31 cellular contexts compared by ENCODE assay signal in genomic region chr10:127151541-127151940, GRCh38. TPM values are rescaled to one million over a fixed set of nuclear protein-coding genes. Genes with fewer than 3 reads are reported as not detected.
DNase-seq lines count a peak whose midpoint lies in the region; ATAC-seq, FAIRE-seq and TF ChIP-seq lines count a peak whose summit lies in the region.
"Had no signal": no experiment of that assay in that cellular context is flagged by ENCODE, and none has a peak within 500 bp of the region (broad histone marks: within the 10 kb centered on the region; RNA-seq: fewer than 3 reads in every experiment).

No MANE protein-coding gene starts in this region.

- no peak for TF ChIP-seq RAD21 in HepG2 (CRISPR knock-in tag; IDR thresholded peaks at IDR 0.05)

- H3K4me1 ChIP-seq in mesenchymal stem cell (ENCODE audit: control insufficient read depth, insufficient read depth, low read depth, low read length): peaks cover 19% of the 10 kb centered on the region
- no peaks in the 10 kb centered on the region for H3K4me1 ChIP-seq in right cardiac atrium (ENCODE audit: control insufficient read depth, insufficient read depth, low read length)
- H3K4me1 ChIP-seq in CD4-positive, alpha-beta memory T cell (ENCODE audit: insufficient read depth, low read length): no peaks in the 10 kb centered on the region
- 0 out of 2 replicates have a peak, but pooled peaks cover 5% of the 10 kb centered on the region for H3K4me1 ChIP-seq in HepG2 (ENCODE audit: insufficient read depth, low read length)
- H3K4me1 ChIP-seq: BE2C had no signal

- H3K36me3 ChIP-seq in mesenchymal stem cell (ENCODE audit: control insufficient read depth in 1 of 2, insufficient read depth in 2 of 2, low read depth in 1 of 2, low read length in 2 of 2) (peaks cover 0 to 4% of the 10 kb centered on the region in 2 experiments), HepG2 (replicated peaks in 1 of 2; ENCODE audit: control insufficient read depth in 1 of 2, insufficient read depth in 2 of 2, low read length in 2 of 2) (0 out of 5 replicates have a peak, but pooled peaks cover 0 to 3% of the 10 kb centered on the region in 2 experiments)
- H3K36me3 ChIP-seq in CD4-positive, alpha-beta memory T cell (ENCODE audit: insufficient read depth, low read length): no peaks in the 10 kb centered on the region
- H3K36me3 ChIP-seq: BE2C, brain microvascular endothelial cell, upper lobe of right lung had no signal

- H2BK12ac ChIP-seq in mesenchymal stem cell (ENCODE audit: low read length in 2 of 2): peak overlapping the region; percentile 56 to 87

- H3K4me1 Mint-ChIP-seq in CD4-positive, alpha-beta memory T cell: no peaks in the 10 kb centered on the region
- H3K4me1 Mint-ChIP-seq: memory B cell; naive B cell; stimulated activated effector memory CD8-positive, alpha-beta T cell treated with anti-CD3 and anti-CD28 coated beads, Interleukin-12 subunit alpha, Interleukin-12 subunit beta, amount 100 ng/mL, for 72 hours had no signal

- H3K27ac Mint-ChIP-seq in CD4-positive, alpha-beta memory T cell: no peak overlapping the region
- H3K27ac Mint-ChIP-seq: activated CD8-positive, alpha-beta T cell treated with anti-CD3 and anti-CD28 coated beads, Interleukin-2, amount 10 ng/mL, durations not matched to agents 7 days and 5 days; activated naive CD8-positive, alpha-beta T cell treated with anti-CD3 and anti-CD28 coated beads, Interleukin-2, amount 50 U/mL, for 24 hours; memory B cell; naive B cell; stimulated activated effector memory CD8-positive, alpha-beta T cell treated with anti-CD3 and anti-CD28 coated beads, Interleukin-12 subunit alpha, Interleukin-12 subunit beta, amount 100 ng/mL, for 72 hours had no signal

- 52% methylated on average over 10 of the region's 10 CpGs for WGBS in mesenchymal stem cell
- WGBS in right cardiac atrium: 94% methylated on average over 10 of the region's 10 CpGs
- WGBS in HepG2 (ENCODE audit: low lambda C conversion rate): 97% methylated on average over 10 of the region's 10 CpGs

- H3K9me3 ChIP-seq in mesenchymal stem cell (ENCODE audit: control insufficient read depth, low read length): no peaks in the 10 kb centered on the region
- H3K9me3 ChIP-seq in right cardiac atrium (ENCODE audit: control insufficient read depth, low read length): no peaks in the 10 kb centered on the region
- H3K9me3 ChIP-seq in CD4-positive, alpha-beta memory T cell (ENCODE audit: control insufficient read depth in 1 of 2, low read length in 2 of 2): no peaks in the 10 kb centered on the region
- no peaks in the 10 kb centered on the region for H3K9me3 ChIP-seq in HepG2 (ENCODE audit: low read length)
- H3K9me3 ChIP-seq: BE2C, upper lobe of right lung had no signal

- no peaks in the 10 kb centered on the region for H4K20me1 ChIP-seq in HepG2 (ENCODE audit: insufficient read depth, low read length)

- H3K4me3 ChIP-seq in mesenchymal stem cell (ENCODE audit: insufficient read depth in 1 of 2, low read depth in 1 of 2, low read length in 2 of 2): no peak overlapping the region
- H3K4me3 ChIP-seq in right cardiac atrium (ENCODE audit: low read length): no peak overlapping the region
- H3K4me3 ChIP-seq in CD4-positive, alpha-beta memory T cell (ENCODE audit: low read length in 2 of 2): no peak overlapping the region
- no peak overlapping the region for H3K4me3 ChIP-seq in HepG2 (replicated peaks in 1 of 3; ENCODE audit: insufficient read depth in 1 of 3, low read depth in 2 of 3, low read length in 3 of 3)
- H3K4me3 ChIP-seq: coronary artery, GM23338, smooth muscle cell, upper lobe of right lung had no signal

- H3K23ac ChIP-seq in mesenchymal stem cell (ENCODE audit: low read length in 2 of 2): no peak overlapping the region

- H3K4me2 ChIP-seq in mesenchymal stem cell (ENCODE audit: low read length, poor library complexity, severe bottlenecking) (no peak overlapping the region), HepG2 (ENCODE audit: low read depth, low read length) (no peak overlapping the region)
- H3K4me2 ChIP-seq: GM23338, smooth muscle cell had no signal

- H3K27ac ChIP-seq in caudate nucleus (ENCODE audit: low read depth, low read length): peak overlapping the region; percentile 6
- H3K27ac ChIP-seq in mesenchymal stem cell (ENCODE audit: low read length, poor library complexity, severe bottlenecking): no peak overlapping the region
- no peak overlapping the region for H3K27ac ChIP-seq in right cardiac atrium (ENCODE audit: low read length)
- no peak overlapping the region for H3K27ac ChIP-seq in CD4-positive, alpha-beta memory T cell (ENCODE audit: low read depth, low read length)
- H3K27ac ChIP-seq in HepG2 (ENCODE audit: extremely low read length, insufficient read depth, low read length): no peak overlapping the region
- H3K27ac ChIP-seq: brain microvascular endothelial cell, coronary artery, upper lobe of right lung had no signal

- intact Hi-C loops in right cardiac atrium (cut with DNase I) (no loop called here), HepG2 (cut with micrococcal nuclease; ENCODE audit: unreplicated experiment) (no loop called here)
- intact Hi-C loops in CD4-positive, alpha-beta memory T cell (cut with micrococcal nuclease): no loop called here

- H3K27me3 ChIP-seq in mesenchymal stem cell (ENCODE audit: control insufficient read depth in 1 of 2, insufficient read depth in 1 of 2, low read length in 2 of 2) (no peaks in the 10 kb centered on the region), right cardiac atrium (ENCODE audit: control insufficient read depth, insufficient read depth) (no peaks in the 10 kb centered on the region), HepG2 (ENCODE audit: control insufficient read depth in 1 of 2, insufficient read depth in 2 of 2, low read length in 2 of 2) (no peaks in the 10 kb centered on the region)
- H3K27me3 ChIP-seq in CD4-positive, alpha-beta memory T cell (ENCODE audit: insufficient read depth, low read length): no peaks in the 10 kb centered on the region
- H3K27me3 ChIP-seq: BE2C, brain microvascular endothelial cell, upper lobe of right lung had no signal

- peaks cover 14% of the 10 kb centered on the region for H3K79me1 ChIP-seq in mesenchymal stem cell (replicated peaks; ENCODE audit: low read length, poor library complexity, severe bottlenecking)

- no peak overlapping the region for H4K91ac ChIP-seq in mesenchymal stem cell (ENCODE audit: low read length)

- no peaks in the 10 kb centered on the region for H3K9me3 Mint-ChIP-seq in CD4-positive, alpha-beta memory T cell
- H3K9me3 Mint-ChIP-seq: GM23338; memory B cell; naive B cell; stimulated activated effector memory CD8-positive, alpha-beta T cell treated with anti-CD3 and anti-CD28 coated beads, Interleukin-12 subunit alpha, Interleukin-12 subunit beta, amount 100 ng/mL, for 72 hours had no signal

- H3K18ac ChIP-seq in mesenchymal stem cell (ENCODE audit: low read depth in 1 of 2, low read length in 2 of 2): peak overlapping the region in 1 of 2 experiments; percentile 45

- H2BK15ac ChIP-seq in mesenchymal stem cell (ENCODE audit: low read depth, poor library complexity, severe bottlenecking): no peak overlapping the region

- no peak for FAIRE-seq in HepG2 (lab: Jason Lieb, UNC)

- BruUV-seq in HepG2 (replicated peaks; lab: Mats Ljungman, UMichigan): no TSS peak

- H2BK120ac ChIP-seq in mesenchymal stem cell (ENCODE audit: low read depth, low read length): no peak overlapping the region

- no peak overlapping the region for H2BK5ac ChIP-seq in mesenchymal stem cell (ENCODE audit: low read depth, low read length, poor library complexity, severe bottlenecking)

- no peak overlapping the region for H3K14ac ChIP-seq in mesenchymal stem cell (ENCODE audit: low read length in 2 of 2)

- H3K9ac ChIP-seq in mesenchymal stem cell (ENCODE audit: low read length): no peak overlapping the region
- H3K9ac ChIP-seq in HepG2 (ENCODE audit: insufficient read depth, low read depth, low read length): no peak overlapping the region

- no peak overlapping the region for H3K4me3 Mint-ChIP-seq in CD4-positive, alpha-beta memory T cell
- H3K4me3 Mint-ChIP-seq: activated CD8-positive, alpha-beta T cell treated with anti-CD3 and anti-CD28 coated beads, Interleukin-2, amount 10 ng/mL, durations not matched to agents 7 days and 5 days; activated naive CD8-positive, alpha-beta T cell treated with anti-CD3 and anti-CD28 coated beads, Interleukin-2, amount 50 U/mL, for 24 hours; GM23338; memory B cell; naive B cell; stimulated activated effector memory CD8-positive, alpha-beta T cell treated with anti-CD3 and anti-CD28 coated beads, Interleukin-12 subunit alpha, Interleukin-12 subunit beta, amount 100 ng/mL, for 72 hours had no signal

- CTCF ChIA-PET in CD4-positive, alpha-beta memory T cell (lab: Charles Lee; ENCODE audit: partially characterized antibody): no interaction called here
- CTCF ChIA-PET in HepG2 (lab: Yijun Ruan, JAX; ENCODE audit: low intra/inter-chr PET ratio, low total read pairs): no interaction called here

- POLR2A ChIA-PET in CD4-positive, alpha-beta memory T cell (lab: Charles Lee; ENCODE audit: partially characterized antibody): no interaction called here
- POLR2A ChIA-PET in HepG2 (lab: Yijun Ruan, JAX): no interaction called here

- no peaks in the 10 kb centered on the region for H3K27me3 Mint-ChIP-seq in CD4-positive, alpha-beta memory T cell
- H3K27me3 Mint-ChIP-seq: activated naive CD8-positive, alpha-beta T cell treated with anti-CD3 and anti-CD28 coated beads, Interleukin-2, amount 50 U/mL, for 24 hours; memory B cell had no signal

- in situ Hi-C loops in ACHN (cut with HindIII; ENCODE audit: low pct_ligation_motif_present, low pct_unique_long_range_greater_than_20kb, low sequenced_read_pairs) (no loop called here), HepG2 (cut with HindIII; ENCODE audit: extremely low pct_ligation_motif_present, low pct_unique_long_range_greater_than_20kb) (no loop called here)

- H3K79me2 ChIP-seq in HepG2 (ENCODE audit: insufficient read depth, low read length): no peaks in the 10 kb centered on the region

- ATAC-seq in right cardiac atrium (no peak), HG03520 (IDR thresholded peaks at IDR 0.05; ENCODE audit: unreplicated experiment) (no peak), HepG2 (no peak)
- ATAC-seq: activated CD8-positive, alpha-beta T cell treated with anti-CD3 and anti-CD28 coated beads, Interleukin-2, amount 10 ng/mL, durations not matched to agents 7 days and 5 days; activated naive CD8-positive, alpha-beta T cell treated with anti-CD3 and anti-CD28 coated beads, Interleukin-2, amount 50 U/mL, for 24 hours; stimulated activated effector memory CD8-positive, alpha-beta T cell treated with anti-CD3 and anti-CD28 coated beads, Interleukin-12 subunit alpha, Interleukin-12 subunit beta, amount 100 ng/mL, for 72 hours had no signal

- H2AK5ac ChIP-seq in mesenchymal stem cell (ENCODE audit: low read length, severe bottlenecking): no peak overlapping the region

- H4K8ac ChIP-seq in mesenchymal stem cell (ENCODE audit: low read length): no peak overlapping the region

- TF ChIP-seq POLR2A in HepG2 (IDR thresholded peaks at IDR 0.05; ENCODE audit: insufficient read depth in 1 of 2, low read depth in 2 of 2, low read length in 2 of 2): no peak

- TF ChIP-seq EP300 in HepG2 (IDR thresholded peaks at IDR 0.05; ENCODE audit: low read depth in 2 of 2, low read length in 2 of 2) (no peak), HepG2 (CRISPR knock-in tag; IDR thresholded peaks at IDR 0.05; ENCODE audit: borderline replicate concordance) (no peak)

- DNase-seq in ACHN: peak; percentile 92
- DNase-seq in NCI-H226: peak; percentile 75
- no peak for DNase-seq in caudate nucleus (lab: John Stamatoyannopoulos, UW)
- DNase-seq in mesenchymal stem cell: peak; percentile 56
- no peak for DNase-seq in right cardiac atrium
- DNase-seq in CD4-positive, alpha-beta memory T cell: no peak
- no peak for DNase-seq in HepG2 (ENCODE audit: low spot score)
- DNase-seq: activated CD4-positive, alpha-beta T cell treated with anti-CD3 and anti-CD28 coated beads for 1 hour; activated CD8-positive, alpha-beta T cell treated with anti-CD3 and anti-CD28 coated beads, Interleukin-2, amount 10 ng/mL, durations not matched to agents 7 days and 5 days; activated gamma-delta T cell; activated naive CD8-positive, alpha-beta T cell treated with anti-CD3 and anti-CD28 coated beads, Interleukin-2, amount 50 U/mL, for 24 hours; activated T-cell treated with anti-CD3 and anti-CD28 coated beads for 4 hours; BE2C; brain microvascular endothelial cell; KG1; naive B cell; NCI-H1048; NCI-H2029; NCI-H2227 treated with DMSO at 0.1 percent for 48 hours; SHP77; stimulated activated CD4-positive, alpha-beta T cell treated with anti-CD3 and anti-CD28 coated beads, Interleukin-2, amount 100 ng/mL, for 24 hours had no signal

- H3K36me3 Mint-ChIP-seq in CD4-positive, alpha-beta memory T cell: no peaks in the 10 kb centered on the region
- H3K36me3 Mint-ChIP-seq: memory B cell; naive B cell; stimulated activated effector memory CD8-positive, alpha-beta T cell treated with anti-CD3 and anti-CD28 coated beads, Interleukin-12 subunit alpha, Interleukin-12 subunit beta, amount 100 ng/mL, for 72 hours had no signal

- H2AFZ ChIP-seq in mesenchymal stem cell (ENCODE audit: low read depth, low read length) (no peak overlapping the region), HepG2 (ENCODE audit: low read length) (no peak overlapping the region)
- H2AFZ ChIP-seq: GM23338 had no signal

- TF ChIP-seq CTCF in HepG2 (CRISPR knock-in tag; IDR thresholded peaks at IDR 0.05): no peak

- peak overlapping the region; percentile 81 to 88 for H3K4ac ChIP-seq in mesenchymal stem cell (ENCODE audit: low read depth in 1 of 2, low read length in 2 of 2)

RNA-seq across cellular contexts. Expression of gene INSYN2A, which starts 44.9 kb away (rescaled TPM):
- 0.07 TPM for polyA plus RNA-seq in mesenchymal stem cell (2013, experiment 1 of 2)
- 0.12 TPM for polyA plus RNA-seq in mesenchymal stem cell (2013, experiment 2 of 2)
- total RNA-seq in right cardiac atrium (not detected), HepG2 (2016; rRNA removed; fragmentation: Illumina TruSeq; extraction: Trizol) (not detected in 2 replicates)
- polyA plus RNA-seq in right cardiac atrium (0.02 TPM), HepG2 (2011; rRNA removed) (not detected in 2 replicates)
- total RNA-seq in CD4-positive, alpha-beta memory T cell: not detected
- polyA plus RNA-seq in CD4-positive, alpha-beta memory T cell: not detected
- total RNA-seq in HepG2 (2016; cell fraction: cytosol; rRNA removed; fragmentation: Illumina TruSeq; extraction: Trizol; ENCODE audit: low read depth): not detected in 2 replicates
- not detected in 2 replicates for total RNA-seq in HepG2 (2016; cell fraction: insoluble cytoplasmic fraction; rRNA removed; fragmentation: Illumina TruSeq; extraction: Trizol)
- not detected in 2 replicates for total RNA-seq in HepG2 (2016; cell fraction: membrane; rRNA removed; fragmentation: Illumina TruSeq; extraction: Trizol)
- not detected in 2 replicates for total RNA-seq in HepG2 (2016; cell fraction: nucleus; rRNA removed; fragmentation: Illumina TruSeq; extraction: Trizol)
- polyA plus RNA-seq in HepG2 (2011; cell fraction: cytosol; rRNA removed): not detected in 2 replicates
- polyA plus RNA-seq in HepG2 (2011; cell fraction: nucleus; rRNA removed): not detected in 2 replicates
- not detected in 2 replicates for polyA plus RNA-seq in HepG2 (2012)
- not detected in 2 replicates for polyA plus RNA-seq in HepG2 (2016; cell fraction: cytosol; fragmentation: Illumina TruSeq; extraction: Trizol; ENCODE audit: low read depth)
- polyA plus RNA-seq in HepG2 (2016; cell fraction: insoluble cytoplasmic fraction; fragmentation: Illumina TruSeq; extraction: Trizol; ENCODE audit: low read depth): not detected in 2 replicates
- not detected in 2 replicates for polyA plus RNA-seq in HepG2 (2016; cell fraction: membrane; fragmentation: Illumina TruSeq; extraction: Trizol; ENCODE audit: low read depth)
- not detected in 2 replicates for polyA plus RNA-seq in HepG2 (2016; cell fraction: nucleus; fragmentation: Illumina TruSeq; extraction: Trizol; ENCODE audit: insufficient read depth, low read depth)
- not detected in 2 replicates for polyA minus RNA-seq in HepG2 (2011; rRNA and poly(A)+ RNA removed; ENCODE audit: low replicate concordance)
- polyA minus RNA-seq in HepG2 (2011; cell fraction: cytosol; rRNA and poly(A)+ RNA removed): not detected in 2 replicates
- polyA minus RNA-seq in HepG2 (2011; cell fraction: nucleus; rRNA and poly(A)+ RNA removed): not detected in 2 replicates
- total RNA-seq: A673; activated CD8-positive, alpha-beta T cell treated with anti-CD3 and anti-CD28 coated beads, Interleukin-2, amount 10 ng/mL, durations not matched to agents 7 days and 5 days; HT-29; OCI-LY7 had no signal

Comparison
In these comparisons a context has a peak if more than half of its experiments do, and no peak if none do; other contexts are left out.
1. DNase-seq: peak in ACHN (single experiment), NCI-H226 (single experiment) and mesenchymal stem cell (single experiment); none in caudate nucleus (0 of 61), right cardiac atrium (0 of 3), CD4-positive, alpha-beta memory T cell (0 of 5) and HepG2 (single experiment).